17 cellular contexts compared by ENCODE assay signal in genomic region chr10:33022090-33022489, GRCh38.
A peak's percentile ranks its signal among the peaks of the same experiment; 100 is the strongest.
DNase-seq lines count a peak whose midpoint lies in the region; ATAC-seq, FAIRE-seq and TF ChIP-seq lines count a peak whose summit lies in the region.
"Had no signal": no experiment of that assay in that cellular context is flagged by ENCODE, and none has a peak within 500 bp of the region (broad histone marks: within the 10 kb centered on the region; RNA-seq: fewer than 3 reads in every experiment).

No MANE protein-coding gene starts in this region.

- no peaks in the 10 kb centered on the region for H3K36me3 ChIP-seq in GM23248 (ENCODE audit: low read depth)
- H3K36me3 ChIP-seq in bronchial epithelial cell (ENCODE audit: control insufficient read depth, insufficient read depth, low read length): no peaks in the 10 kb centered on the region
- H3K36me3 ChIP-seq in brain microvascular endothelial cell (replicated peaks): no peaks in the 10 kb centered on the region
- H3K36me3 ChIP-seq: BLaER1 had no signal

- no peaks in the 10 kb centered on the region for H3F3A ChIP-seq in GM23248 (ENCODE audit: insufficient read depth)

- H4K20me1 ChIP-seq in GM23248 (ENCODE audit: insufficient read depth): no peaks in the 10 kb centered on the region
- H4K20me1 ChIP-seq: BLaER1 had no signal

- H3K79me2 ChIP-seq in GM23248 (ENCODE audit: insufficient read depth): no peaks in the 10 kb centered on the region

- no peak for FAIRE-seq in bronchial epithelial cell (lab: Jason Lieb, UNC)
- FAIRE-seq: GM12892, GM18507 had no signal

- H3K4me3 ChIP-seq in GM23248 (peak overlapping the region; percentile 8; the same call in 1 of the 2 replicates), bronchial epithelial cell (ENCODE audit: low read depth, low read length) (no peak overlapping the region), brain microvascular endothelial cell (ENCODE audit: low read depth, low read length) (no peak overlapping the region)
- H3K4me3 ChIP-seq: BLaER1 had no signal

- H3K9ac ChIP-seq in GM23248: no peak overlapping the region
- H3K9ac ChIP-seq: BLaER1 had no signal

- H3K9me3 ChIP-seq in GM23248 (ENCODE audit: low read depth): no peaks in the 10 kb centered on the region
- H3K9me3 ChIP-seq: BLaER1 had no signal

- in situ Hi-C loops in GM23248 (cut with MboI) (no loop called here), brain microvascular endothelial cell (cut with HindIII; ENCODE audit: low pct_ligation_motif_present, low sequenced_read_pairs) (loop anchor here (25.0 kb wide), 1 partner anchor 235 kb away; no protein-coding TSS in a partner anchor)

- peak overlapping the region; percentile 51 for H3K4me2 ChIP-seq in GM23248 (ENCODE audit: unreplicated experiment)
- H3K4me2 ChIP-seq: BLaER1 had no signal

- H3K27ac ChIP-seq in GM23248 (no peak overlapping the region), RWPE1 (no peak overlapping the region), foreskin keratinocyte (peak overlapping the region; percentile 55), brain microvascular endothelial cell (no peak overlapping the region)
- H3K27ac ChIP-seq: BLaER1 had no signal

- WGBS in GM23248 (ENCODE audit: low coverage in 1 of 2, low lambda C conversion rate in 2 of 2, missing lambda C conversion rate in 2 of 2), 2 experiments: 34 to 42% methylated on average over 4 of the region's 4 CpGs

- H3K9me2 ChIP-seq in GM23248 (ENCODE audit: insufficient read depth): no peaks in the 10 kb centered on the region

- H3K27me3 ChIP-seq in GM23248 (replicated peaks; ENCODE audit: insufficient read depth) (no peaks in the 10 kb centered on the region), bronchial epithelial cell (ENCODE audit: control insufficient read depth, insufficient read depth, low read length) (no peaks in the 10 kb centered on the region), foreskin keratinocyte (no peaks in the 10 kb centered on the region), brain microvascular endothelial cell (replicated peaks) (no peaks in the 10 kb centered on the region)
- H3K27me3 ChIP-seq: BLaER1 had no signal

- POLR2A ChIA-PET in RWPE1 (lab: Yijun Ruan, JAX; ENCODE audit: low non-redundant PET): no interaction called here

- TF ChIP-seq CTCF in RWPE1 (conservative IDR thresholded peaks at IDR 0.05; ENCODE audit: low read depth) (no peak), bronchial epithelial cell (IDR thresholded peaks at IDR 0.05; ENCODE audit: insufficient read depth, low read length, severe bottlenecking) (no peak), foreskin keratinocyte (conservative IDR thresholded peaks at IDR 0.05) (no peak), brain microvascular endothelial cell (IDR thresholded peaks at IDR 0.05; ENCODE audit: low read depth, low read length, missing control alignments) (no peak)

- H2AFZ ChIP-seq in GM23248: peak overlapping the region; percentile 34; the same call in 1 of the 2 replicates

- ATAC-seq in foreskin keratinocyte: peak; percentile 65
- no peak for ATAC-seq in GM21825 (IDR thresholded peaks at IDR 0.05; ENCODE audit: unreplicated experiment)
- no peak for ATAC-seq in HG02840 (IDR thresholded peaks at IDR 0.05; ENCODE audit: low FRiP score, unreplicated experiment)
- no peak for ATAC-seq in GM18909 (IDR thresholded peaks at IDR 0.05; ENCODE audit: poor library complexity, unreplicated experiment)

- DNase-seq in GM23248: no peak
- DNase-seq in RWPE1 (ENCODE audit: low spot score): peak; percentile 43
- DNase-seq in bronchial epithelial cell (ENCODE audit: low read depth): peak; percentile 39
- peak; percentile 79 to 91 for DNase-seq in foreskin keratinocyte
- no peak for DNase-seq in brain microvascular endothelial cell
- DNase-seq: 8988T; CD4-positive, alpha-beta memory T cell; DMS153; DMS79; GDM1; H7 had no signal

- H3K4me1 ChIP-seq in GM23248 (ENCODE audit: insufficient read depth) (no peaks in the 10 kb centered on the region), foreskin keratinocyte (peaks cover 14% of the 10 kb centered on the region)
- H3K4me1 ChIP-seq: BLaER1 had no signal

- CTCF ChIA-PET in RWPE1 (lab: Yijun Ruan, JAX): no interaction called here

Comparison
In these comparisons a context has a peak if more than half of its experiments do, and no peak if none do; other contexts are left out.
1. DNase-seq: peak in RWPE1 (single experiment), bronchial epithelial cell (single experiment) and foreskin keratinocyte (2 of 2); none in GM23248 (single experiment) and brain microvascular endothelial cell (single experiment).